In the genomic region with DNA sequence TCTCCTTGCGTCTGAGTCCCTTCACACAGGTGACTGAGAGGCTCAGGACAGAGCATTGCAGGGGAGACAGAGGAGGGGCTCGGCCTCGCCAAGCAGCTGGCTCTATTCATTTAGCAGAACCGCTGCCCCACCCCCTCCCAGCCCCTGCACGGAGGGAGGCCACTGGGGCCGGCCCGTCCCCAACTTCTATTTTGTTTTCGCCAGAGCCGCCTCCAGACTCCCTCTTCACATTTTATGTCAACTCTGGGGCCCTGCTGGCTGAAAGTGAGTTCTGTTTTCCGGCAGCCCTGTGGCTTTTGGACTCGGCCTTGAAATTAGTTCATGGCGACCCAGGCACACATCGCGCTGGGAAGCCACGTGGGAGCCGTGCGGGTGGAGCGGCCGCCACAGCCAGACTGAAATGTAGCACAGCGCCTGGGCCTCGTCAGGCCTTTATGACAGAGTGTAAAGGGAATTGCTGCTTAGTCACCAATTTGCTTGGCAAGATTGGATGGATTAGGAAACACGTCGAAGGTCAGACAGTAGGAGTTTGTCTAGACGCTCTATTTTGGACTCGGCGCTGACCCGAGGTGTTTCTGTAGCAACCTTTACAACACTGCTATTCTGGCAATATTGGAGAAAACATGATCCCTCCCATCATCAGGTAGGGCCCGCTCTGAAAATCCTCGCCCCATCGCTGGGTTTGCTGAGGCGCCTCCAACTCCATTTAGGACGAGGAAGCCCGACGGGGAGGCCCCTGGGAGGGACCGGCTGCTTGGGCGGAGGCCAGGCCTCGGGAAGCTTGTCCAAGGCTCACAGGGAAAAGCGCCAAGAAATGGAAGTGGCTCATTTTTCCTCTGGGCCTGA, we compare ENCODE assay signal across 9 cellular contexts.
DNase-seq lines count a peak whose midpoint lies in the region; ATAC-seq and TF ChIP-seq lines count a peak whose summit lies in the region.
"Had no signal": no experiment of that assay in that cellular context is flagged by ENCODE, and none has a peak within 500 bp of the region (broad histone marks: within the 10 kb centered on the region; RNA-seq: fewer than 3 reads in every experiment).

No MANE protein-coding gene starts in this region.

- DNase-seq in BJ (ENCODE audit: low read depth) = peak; percentile 72
- peak; percentile 28 for DNase-seq in RWPE2 (ENCODE audit: low spot score)
- peak in 32 of 42 donors; percentile 23 to 86 (median 53) for DNase-seq in head of caudate nucleus
- peak; percentile 91 to 95 (median 93) for DNase-seq in ovary
- DNase-seq in NCI-H1048 (lab: John Stamatoyannopoulos, UW) = no peak
- DNase-seq in stimulated activated CD4-positive, alpha-beta T cell treated with anti-CD3 and anti-CD28 coated beads, Interleukin-4, amount 100 ng/mL, for 1 hour = no peak
- DNase-seq in RKO (ENCODE audit: low spot score) = no peak
- no peak for DNase-seq in WERI-Rb-1
- DNase-seq: stimulated activated CD4-positive, alpha-beta T cell treated with anti-CD3 and anti-CD28 coated beads, Interleukin-12 subunit alpha, Interleukin-12 subunit beta, amount 100 ng/mL, for 4 hours had no signal

- CTCF ChIA-PET in BJ (lab: Yijun Ruan, JAX) = interaction anchor here (0.8 kb wide), 1 partner anchor 9 kb away, joined by 3 read pairs; no protein-coding TSS in a partner anchor

- 4 to 8% (median 6%) methylated on average over 38 of the region's 38 CpGs for WGBS in ovary, 3 donors

- H3K4me3 ChIP-seq in BJ (ENCODE audit: low read depth, low read length) (no peak overlapping the region), RWPE2 (ENCODE audit: severe bottlenecking) (no peak overlapping the region), ovary (no peak overlapping the region), WERI-Rb-1 (ENCODE audit: low read depth, low read length) (no peak overlapping the region)

- no peaks in the 10 kb centered on the region for H3K4me1 ChIP-seq in RWPE2 (ENCODE audit: insufficient read depth, poor library complexity, severe bottlenecking)
- H3K4me1 ChIP-seq in ovary (ENCODE audit: insufficient read depth) = peaks cover 32% of the 10 kb centered on the region

- no peak for TF ChIP-seq CTCF in BJ (IDR thresholded peaks at IDR 0.05; ENCODE audit: insufficient read depth, low read depth, low read length)
- no peak for TF ChIP-seq CTCF in RWPE2 (IDR thresholded peaks at IDR 0.05; ENCODE audit: poor library complexity, severe bottlenecking)
- TF ChIP-seq CTCF in ovary (IDR thresholded peaks at IDR 0.05) = peak in 1 of 3 donors; percentile 31
- no peak for TF ChIP-seq CTCF in WERI-Rb-1 (IDR thresholded peaks at IDR 0.05; ENCODE audit: low read depth, low read length)

- H3K27ac ChIP-seq in RWPE2 (ENCODE audit: poor library complexity, severe bottlenecking) = no peak overlapping the region
- H3K27ac ChIP-seq in ovary = peak overlapping the region; percentile 48 to 86
- no peak overlapping the region for H3K27ac ChIP-seq in WERI-Rb-1

- H3K36me3 ChIP-seq in BJ (ENCODE audit: control insufficient read depth, insufficient read depth, low read length) (no peaks in the 10 kb centered on the region), RWPE2 (ENCODE audit: low read depth) (no peaks in the 10 kb centered on the region), ovary (no peaks in the 10 kb centered on the region), WERI-Rb-1 (no peaks in the 10 kb centered on the region)

- ATAC-seq in RWPE2 (ENCODE audit: low read depth) = peak; percentile 33; the same call in 2 of the 3 replicates

- H3K27me3 ChIP-seq in BJ (ENCODE audit: control insufficient read depth, insufficient read depth, low read length) (peaks cover 3% of the 10 kb centered on the region), RWPE2 (ENCODE audit: insufficient read depth, poor library complexity, severe bottlenecking) (peaks cover 11% of the 10 kb centered on the region), ovary (no peaks in the 10 kb centered on the region), WERI-Rb-1 (ENCODE audit: insufficient read depth, low read depth, severe bottlenecking) (no peaks in the 10 kb centered on the region)

- peak; percentile 32 for TF ChIP-seq POLR2A in ovary (IDR thresholded peaks at IDR 0.05)

- H3K9me3 ChIP-seq in RWPE2 (ENCODE audit: severe bottlenecking) (no peaks in the 10 kb centered on the region), ovary (no peaks in the 10 kb centered on the region), WERI-Rb-1 (ENCODE audit: severe bottlenecking) (peaks cover 3% of the 10 kb centered on the region)

- POLR2A ChIA-PET in BJ (lab: Charles Lee) = no interaction called here

- peak; percentile 62 for TF ChIP-seq EP300 in ovary (IDR thresholded peaks at IDR 0.05)

- intact Hi-C loops in head of caudate nucleus (cut with DNase I) = no loop called here
- intact Hi-C loops in ovary (cut with DNase I) = no loop called here

Comparison
In these comparisons a context has a peak if more than half of its experiments do, and no peak if none do; other contexts are left out.
1. DNase-seq: peak in BJ (single experiment), RWPE2 (single experiment), head of caudate nucleus (32 of 42) and ovary (5 of 5); none in NCI-H1048 (single experiment), stimulated activated CD4-positive, alpha-beta T cell treated with anti-CD3 and anti-CD28 coated beads, Interleukin-4, amount 100 ng/mL, for 1 hour (single experiment), RKO (single experiment) and WERI-Rb-1 (single experiment).
2. H3K27ac ChIP-seq: peak in ovary (2 of 2); none in RWPE2 (single experiment) and WERI-Rb-1 (single experiment).